19 cellular contexts compared by ENCODE assay signal in the genomic region with DNA sequence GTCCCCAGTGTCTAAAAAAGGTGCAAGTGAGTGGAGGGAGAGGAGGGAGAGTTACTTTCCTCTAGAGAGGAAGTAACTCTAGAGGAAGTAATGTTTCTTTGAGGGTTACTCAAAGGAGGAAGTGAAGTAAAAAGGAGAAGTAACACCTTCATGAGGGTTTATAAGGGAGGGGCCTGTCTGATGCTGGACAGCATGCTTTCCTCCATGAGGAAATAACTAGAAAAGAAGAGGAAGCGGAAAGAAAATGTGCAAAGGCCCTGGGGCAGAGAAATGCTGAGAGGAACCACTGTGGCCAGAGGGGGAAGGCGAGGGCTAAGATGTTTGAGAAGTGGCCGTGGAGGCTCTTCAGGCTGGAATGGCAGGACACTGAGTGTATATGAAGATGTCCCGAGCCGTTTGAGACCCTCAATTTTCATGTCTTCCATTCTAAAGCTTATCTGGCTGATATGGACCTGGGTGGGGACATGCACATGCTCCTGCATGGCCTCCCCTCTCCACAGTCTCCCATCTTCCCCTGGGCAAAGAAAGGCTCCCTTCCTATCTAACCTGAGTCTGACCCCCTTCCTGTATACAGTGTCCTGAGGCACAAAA.
A peak's percentile ranks its signal among the peaks of the same experiment; 100 is the strongest.
DNase-seq lines count a peak whose midpoint lies in the region; ATAC-seq lines count a peak whose summit lies in the region.
"Had no signal": no experiment of that assay in that cellular context is flagged by ENCODE, and none has a peak within 500 bp of the region (broad histone marks: within the 10 kb centered on the region; RNA-seq: fewer than 3 reads in every experiment).

No MANE protein-coding gene starts in this region.

- peak; percentile 81 for DNase-seq in OCI-M1 (lab: John Stamatoyannopoulos, UW)
- DNase-seq in memory B cell (ENCODE audit: low spot score in 2 of 2): no peak
- DNase-seq in T1000 (lab: John Stamatoyannopoulos, UW): no peak
- DNase-seq in stimulated activated naive CD4-positive, alpha-beta T cell treated with Interleukin-2 at 50 U/mL for 16 hours (lab: John Stamatoyannopoulos, UW): no peak
- DNase-seq in DMS 273 (lab: John Stamatoyannopoulos, UW; ENCODE audit: unreplicated experiment): no peak
- DNase-seq: adrenal gland; central memory CD4-positive, alpha-beta T cell; NCI-H1694 treated with DMSO at 0.1 percent for 48 hours; NCI-H446 treated with DMSO at 0.1 percent for 48 hours; PC-3; SK-N-SH; stimulated activated CD4-positive, alpha-beta T cell treated with anti-CD3 and anti-CD28 coated beads, Interleukin-15, amount 100 ng/mL, for 24 hours; substantia nigra; WERI-Rb-1 had no signal

- no peak overlapping the region for H3K4me3 Mint-ChIP-seq in memory B cell
- H3K4me3 Mint-ChIP-seq: activated T-helper 17 cell treated with anti-CD3 and anti-CD28 coated beads, Interleukin-2, amount 50 U/mL, for 72 hours had no signal

- H3K4me1 Mint-ChIP-seq in memory B cell: peaks cover 5% of the 10 kb centered on the region

- H3K9me3 Mint-ChIP-seq in memory B cell: peaks cover 8% of the 10 kb centered on the region
- H3K9me3 Mint-ChIP-seq: activated T-helper 17 cell treated with anti-CD3 and anti-CD28 coated beads, Interleukin-2, amount 50 U/mL, for 72 hours had no signal

- ATAC-seq in GM18511 (IDR thresholded peaks at IDR 0.05; ENCODE audit: unreplicated experiment) (peak; percentile 65), HG03565 (IDR thresholded peaks at IDR 0.05; ENCODE audit: unreplicated experiment) (peak; percentile 53), memory B cell (ENCODE audit: low read depth) (peak; percentile 89), HG03045 (IDR thresholded peaks at IDR 0.05; ENCODE audit: unreplicated experiment) (no peak)
- ATAC-seq: activated T-helper 17 cell treated with anti-CD3 and anti-CD28 coated beads, Interleukin-2, amount 50 U/mL, for 72 hours; HCT116; PC-3 had no signal

- H3K27ac Mint-ChIP-seq in memory B cell: no peak overlapping the region
- H3K27ac Mint-ChIP-seq: activated T-helper 17 cell treated with anti-CD3 and anti-CD28 coated beads, Interleukin-2, amount 50 U/mL, for 72 hours had no signal

- peaks cover 11% of the 10 kb centered on the region for H3K27me3 Mint-ChIP-seq in memory B cell

- H3K36me3 Mint-ChIP-seq in memory B cell: no peaks in the 10 kb centered on the region
